8 cellular contexts compared by ENCODE assay signal in genomic region chr22:43090130-43090789, GRCh38.
DNase-seq lines count a peak whose midpoint lies in the region; ATAC-seq and TF ChIP-seq lines count a peak whose summit lies in the region.

No MANE protein-coding gene starts in this region.

- H3K4me1 Mint-ChIP-seq in activated T-cell treated with anti-CD3 and anti-CD28 coated beads, Interleukin-2, amount 50 U/mL, for 24 hours (ENCODE audit: low read depth): peaks cover 27% of the 10 kb centered on the region

- peak; percentile 58 for DNase-seq in COLO668 (lab: John Stamatoyannopoulos, UW; ENCODE audit: unreplicated experiment)
- peak; percentile 62 for DNase-seq in HK-2 (ENCODE audit: unreplicated experiment)
- DNase-seq in NOMO-1 treated with dmso at 0.1 percent for 144 hours (lab: John Stamatoyannopoulos, UW; ENCODE audit: unreplicated experiment): peak; percentile 92
- DNase-seq in activated T-cell treated with anti-CD3 and anti-CD28 coated beads, Interleukin-2, amount 50 U/mL, for 24 hours: peak; percentile 51
- DNase-seq in fibroblast of pulmonary artery (ENCODE audit: low read depth): peak; percentile 84
- peak in 36 of 56 donors; percentile 2 to 61 (median 18) for DNase-seq in nucleus accumbens (lab: John Stamatoyannopoulos, UW)
- DNase-seq in NCI-H1048 (lab: John Stamatoyannopoulos, UW): no peak

- no peaks in the 10 kb centered on the region for H3K9me3 Mint-ChIP-seq in activated T-cell treated with anti-CD3 and anti-CD28 coated beads, Interleukin-2, amount 50 U/mL, for 24 hours

- TF ChIP-seq CTCF in fibroblast of pulmonary artery (IDR thresholded peaks at IDR 0.05; ENCODE audit: low read length, missing control alignments): peak; percentile 35

- no peak for ATAC-seq in GM19467 (IDR thresholded peaks at IDR 0.05; ENCODE audit: unreplicated experiment)

- H3K4me3 Mint-ChIP-seq in activated T-cell treated with anti-CD3 and anti-CD28 coated beads, Interleukin-2, amount 50 U/mL, for 24 hours: peak overlapping the region; percentile 87

- H3K36me3 Mint-ChIP-seq in activated T-cell treated with anti-CD3 and anti-CD28 coated beads, Interleukin-2, amount 50 U/mL, for 24 hours (ENCODE audit: low read depth): peaks cover 4% of the 10 kb centered on the region

- no peak overlapping the region for H3K4me3 ChIP-seq in fibroblast of pulmonary artery (replicated peaks; ENCODE audit: low read depth, low read length)

- no peaks in the 10 kb centered on the region for H3K27me3 Mint-ChIP-seq in activated T-cell treated with anti-CD3 and anti-CD28 coated beads, Interleukin-2, amount 50 U/mL, for 24 hours

- peak overlapping the region; percentile 61 for H3K27ac Mint-ChIP-seq in activated T-cell treated with anti-CD3 and anti-CD28 coated beads, Interleukin-2, amount 50 U/mL, for 24 hours
